1 cellular context compared by ENCODE assay signal in the genomic region with DNA sequence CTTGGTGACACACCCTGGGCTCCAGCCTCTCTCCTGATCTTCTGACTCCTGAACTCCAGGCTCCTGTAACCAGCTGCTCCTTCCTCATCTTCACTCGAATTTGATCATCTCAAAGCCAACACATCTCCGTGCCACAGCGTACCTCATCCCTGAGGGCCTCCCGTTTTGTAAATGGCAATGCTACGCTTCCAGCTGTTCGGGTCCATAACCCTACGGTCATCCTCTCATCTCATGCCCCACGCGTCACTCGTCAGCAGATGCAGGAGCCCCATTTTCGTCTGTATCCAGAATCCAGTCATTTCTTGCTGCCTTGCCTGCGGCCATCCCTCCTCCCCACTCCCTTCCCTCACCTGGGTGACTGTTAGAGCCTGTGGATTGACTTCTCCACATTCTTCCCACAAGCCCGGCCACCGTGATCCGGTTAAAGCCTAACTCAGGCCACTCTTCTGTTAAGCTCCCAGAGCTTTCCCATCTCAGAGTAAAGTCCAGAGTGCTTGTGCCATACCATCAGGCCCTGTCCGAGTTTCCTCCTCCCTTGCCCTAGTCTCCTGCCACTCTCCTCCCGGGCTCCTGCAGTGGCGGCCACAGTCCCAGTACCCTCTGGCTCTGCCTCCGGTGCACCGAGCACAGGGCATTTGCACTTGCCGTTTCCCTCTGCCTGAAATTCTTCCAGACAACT.
TF ChIP-seq lines count a peak whose summit lies in the region.

No MANE protein-coding gene starts in this region.

TF ChIP-seq in HepG2, 621 proteins besides CTCF, POLR2A, EP300 and RAD21 (continued from another document and continues in another):
- TF ChIP-seq, protein P1, sequence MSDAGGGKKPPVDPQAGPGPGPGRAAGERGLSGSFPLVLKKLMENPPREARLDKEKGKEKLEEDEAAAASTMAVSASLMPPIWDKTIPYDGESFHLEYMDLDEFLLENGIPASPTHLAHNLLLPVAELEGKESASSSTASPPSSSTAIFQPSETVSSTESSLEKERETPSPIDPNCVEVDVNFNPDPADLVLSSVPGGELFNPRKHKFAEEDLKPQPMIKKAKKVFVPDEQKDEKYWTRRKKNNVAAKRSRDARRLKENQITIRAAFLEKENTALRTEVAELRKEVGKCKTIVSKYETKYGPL (CRISPR knock-in tag; IDR thresholded peaks at IDR 0.05): no peak
- TF ChIP-seq, protein P2, sequence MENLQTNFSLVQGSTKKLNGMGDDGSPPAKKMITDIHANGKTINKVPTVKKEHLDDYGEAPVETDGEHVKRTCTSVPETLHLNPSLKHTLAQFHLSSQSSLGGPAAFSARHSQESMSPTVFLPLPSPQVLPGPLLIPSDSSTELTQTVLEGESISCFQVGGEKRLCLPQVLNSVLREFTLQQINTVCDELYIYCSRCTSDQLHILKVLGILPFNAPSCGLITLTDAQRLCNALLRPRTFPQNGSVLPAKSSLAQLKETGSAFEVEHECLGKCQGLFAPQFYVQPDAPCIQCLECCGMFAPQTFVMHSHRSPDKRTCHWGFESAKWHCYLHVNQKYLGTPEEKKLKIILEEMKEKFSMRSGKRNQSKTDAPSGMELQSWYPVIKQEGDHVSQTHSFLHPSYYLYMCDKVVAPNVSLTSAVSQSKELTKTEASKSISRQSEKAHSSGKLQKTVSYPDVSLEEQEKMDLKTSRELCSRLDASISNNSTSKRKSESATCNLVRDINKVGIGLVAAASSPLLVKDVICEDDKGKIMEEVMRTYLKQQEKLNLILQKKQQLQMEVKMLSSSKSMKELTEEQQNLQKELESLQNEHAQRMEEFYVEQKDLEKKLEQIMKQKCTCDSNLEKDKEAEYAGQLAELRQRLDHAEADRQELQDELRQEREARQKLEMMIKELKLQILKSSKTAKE (CRISPR knock-in tag; IDR thresholded peaks at IDR 0.05; ENCODE audit: borderline replicate concordance): no peak
- TF ChIP-seq ZNF274 (CRISPR knock-in tag; IDR thresholded peaks at IDR 0.05) (peak; percentile 44; the same call in 1 of the 2 replicates), SP140L (CRISPR knock-in tag; IDR thresholded peaks at IDR 0.05; ENCODE audit: borderline replicate concordance) (no peak), ZNF713 (CRISPR knock-in tag; IDR thresholded peaks at IDR 0.05) (no peak), FOXC1 (CRISPR knock-in tag; IDR thresholded peaks at IDR 0.05; ENCODE audit: borderline replicate concordance) (peak; percentile 8; the same call in 1 of the 2 replicates), ZNF780A (CRISPR knock-in tag; IDR thresholded peaks at IDR 0.05) (no peak), ZSCAN30 (CRISPR knock-in tag; IDR thresholded peaks at IDR 0.05) (no peak), ARNT2 (CRISPR knock-in tag; IDR thresholded peaks at IDR 0.05; ENCODE audit: low read depth) (no peak), DPF2 (CRISPR knock-in tag; IDR thresholded peaks at IDR 0.05; ENCODE audit: borderline replicate concordance, low read depth) (no peak), ZNF263 (CRISPR knock-in tag; IDR thresholded peaks at IDR 0.05) (peak; percentile 77), HDAC6 (IDR thresholded peaks at IDR 0.05; ENCODE audit: low read depth, low read length) (no peak), ZNF121 (CRISPR knock-in tag; IDR thresholded peaks at IDR 0.05) (peak; percentile 60), XRCC5 (optimal IDR thresholded peaks at IDR 0.05; ENCODE audit: low read length) (peak; percentile 32), ZNF605 (CRISPR knock-in tag; IDR thresholded peaks at IDR 0.05) (peak; percentile 49; the same call in 1 of the 2 replicates), SMARCC2 (IDR thresholded peaks at IDR 0.05) (no peak), ZNF12 (CRISPR knock-in tag; IDR thresholded peaks at IDR 0.05) (no peak), TGIF2 (CRISPR knock-in tag; IDR thresholded peaks at IDR 0.05) (no peak), ZNF33A (CRISPR knock-in tag; IDR thresholded peaks at IDR 0.05; ENCODE audit: borderline replicate concordance) (no peak), ZNF674 (CRISPR knock-in tag; IDR thresholded peaks at IDR 0.05; ENCODE audit: low read depth) (no peak), ZNF562 (CRISPR knock-in tag; IDR thresholded peaks at IDR 0.05; ENCODE audit: borderline replicate concordance) (no peak), ZNF567 (CRISPR knock-in tag; IDR thresholded peaks at IDR 0.05; ENCODE audit: borderline replicate concordance) (no peak), ZSCAN31 (CRISPR knock-in tag; IDR thresholded peaks at IDR 0.05; ENCODE audit: low read depth) (no peak), SP2 (CRISPR knock-in tag; IDR thresholded peaks at IDR 0.05) (no peak), THAP8 (CRISPR knock-in tag; IDR thresholded peaks at IDR 0.05; ENCODE audit: borderline replicate concordance) (no peak), NFKB2 (CRISPR knock-in tag; IDR thresholded peaks at IDR 0.05; ENCODE audit: borderline replicate concordance) (no peak), SOX6 (IDR thresholded peaks at IDR 0.05) (no peak), SOX6 (CRISPR knock-in tag; IDR thresholded peaks at IDR 0.05) (peak; percentile 53; the same call in 1 of the 2 replicates), HCFC1 (IDR thresholded peaks at IDR 0.05; ENCODE audit: low read depth, low read length) (no peak), NCOA2 (CRISPR knock-in tag; IDR thresholded peaks at IDR 0.05) (no peak), AGO1 (IDR thresholded peaks at IDR 0.05; ENCODE audit: low read depth, low read length, poor library complexity, severe bottlenecking) (no peak), ZNF614 (CRISPR knock-in tag; IDR thresholded peaks at IDR 0.05; ENCODE audit: borderline replicate concordance) (no peak), ZFYVE20 (CRISPR knock-in tag; IDR thresholded peaks at IDR 0.05; ENCODE audit: borderline replicate concordance, low read depth) (no peak), WIZ (CRISPR knock-in tag; IDR thresholded peaks at IDR 0.05) (no peak), ZBTB38 (CRISPR knock-in tag; IDR thresholded peaks at IDR 0.05) (peak; percentile 34; the same call in 1 of the 2 replicates), ZNF766 (CRISPR knock-in tag; IDR thresholded peaks at IDR 0.05; ENCODE audit: borderline replicate concordance) (no peak), TP53 (CRISPR knock-in tag; conservative IDR thresholded peaks at IDR 0.05) (no peak), ATF5 (CRISPR knock-in tag; IDR thresholded peaks at IDR 0.05; ENCODE audit: low read depth) (no peak), ZNF34 (CRISPR knock-in tag; IDR thresholded peaks at IDR 0.05; ENCODE audit: borderline replicate concordance) (no peak), ZC3H4 (CRISPR knock-in tag; IDR thresholded peaks at IDR 0.05; ENCODE audit: borderline replicate concordance) (no peak)
- TF ChIP-seq, protein P3, sequence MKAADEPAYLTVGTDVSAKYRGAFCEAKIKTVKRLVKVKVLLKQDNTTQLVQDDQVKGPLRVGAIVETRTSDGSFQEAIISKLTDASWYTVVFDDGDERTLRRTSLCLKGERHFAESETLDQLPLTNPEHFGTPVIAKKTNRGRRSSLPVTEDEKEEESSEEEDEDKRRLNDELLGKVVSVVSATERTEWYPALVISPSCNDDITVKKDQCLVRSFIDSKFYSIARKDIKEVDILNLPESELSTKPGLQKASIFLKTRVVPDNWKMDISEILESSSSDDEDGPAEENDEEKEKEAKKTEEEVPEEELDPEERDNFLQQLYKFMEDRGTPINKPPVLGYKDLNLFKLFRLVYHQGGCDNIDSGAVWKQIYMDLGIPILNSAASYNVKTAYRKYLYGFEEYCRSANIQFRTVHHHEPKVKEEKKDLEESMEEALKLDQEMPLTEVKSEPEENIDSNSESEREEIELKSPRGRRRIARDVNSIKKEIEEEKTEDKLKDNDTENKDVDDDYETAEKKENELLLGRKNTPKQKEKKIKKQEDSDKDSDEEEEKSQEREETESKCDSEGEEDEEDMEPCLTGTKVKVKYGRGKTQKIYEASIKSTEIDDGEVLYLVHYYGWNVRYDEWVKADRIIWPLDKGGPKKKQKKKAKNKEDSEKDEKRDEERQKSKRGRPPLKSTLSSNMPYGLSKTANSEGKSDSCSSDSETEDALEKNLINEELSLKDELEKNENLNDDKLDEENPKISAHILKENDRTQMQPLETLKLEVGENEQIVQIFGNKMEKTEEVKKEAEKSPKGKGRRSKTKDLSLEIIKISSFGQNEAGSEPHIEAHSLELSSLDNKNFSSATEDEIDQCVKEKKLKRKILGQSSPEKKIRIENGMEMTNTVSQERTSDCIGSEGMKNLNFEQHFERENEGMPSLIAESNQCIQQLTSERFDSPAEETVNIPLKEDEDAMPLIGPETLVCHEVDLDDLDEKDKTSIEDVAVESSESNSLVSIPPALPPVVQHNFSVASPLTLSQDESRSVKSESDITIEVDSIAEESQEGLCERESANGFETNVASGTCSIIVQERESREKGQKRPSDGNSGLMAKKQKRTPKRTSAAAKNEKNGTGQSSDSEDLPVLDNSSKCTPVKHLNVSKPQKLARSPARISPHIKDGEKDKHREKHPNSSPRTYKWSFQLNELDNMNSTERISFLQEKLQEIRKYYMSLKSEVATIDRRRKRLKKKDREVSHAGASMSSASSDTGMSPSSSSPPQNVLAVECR (CRISPR knock-in tag; IDR thresholded peaks at IDR 0.05; ENCODE audit: borderline replicate concordance): no peak; the same call in 1 of the 2 replicates
- TF ChIP-seq, protein P4, sequence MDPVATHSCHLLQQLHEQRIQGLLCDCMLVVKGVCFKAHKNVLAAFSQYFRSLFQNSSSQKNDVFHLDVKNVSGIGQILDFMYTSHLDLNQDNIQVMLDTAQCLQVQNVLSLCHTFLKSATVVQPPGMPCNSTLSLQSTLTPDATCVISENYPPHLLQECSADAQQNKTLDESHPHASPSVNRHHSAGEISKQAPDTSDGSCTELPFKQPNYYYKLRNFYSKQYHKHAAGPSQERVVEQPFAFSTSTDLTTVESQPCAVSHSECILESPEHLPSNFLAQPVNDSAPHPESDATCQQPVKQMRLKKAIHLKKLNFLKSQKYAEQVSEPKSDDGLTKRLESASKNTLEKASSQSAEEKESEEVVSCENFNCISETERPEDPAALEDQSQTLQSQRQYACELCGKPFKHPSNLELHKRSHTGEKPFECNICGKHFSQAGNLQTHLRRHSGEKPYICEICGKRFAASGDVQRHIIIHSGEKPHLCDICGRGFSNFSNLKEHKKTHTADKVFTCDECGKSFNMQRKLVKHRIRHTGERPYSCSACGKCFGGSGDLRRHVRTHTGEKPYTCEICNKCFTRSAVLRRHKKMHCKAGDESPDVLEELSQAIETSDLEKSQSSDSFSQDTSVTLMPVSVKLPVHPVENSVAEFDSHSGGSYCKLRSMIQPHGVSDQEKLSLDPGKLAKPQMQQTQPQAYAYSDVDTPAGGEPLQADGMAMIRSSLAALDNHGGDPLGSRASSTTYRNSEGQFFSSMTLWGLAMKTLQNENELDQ (CRISPR knock-in tag; IDR thresholded peaks at IDR 0.05; ENCODE audit: borderline replicate concordance): no peak
- TF ChIP-seq, protein P5, sequence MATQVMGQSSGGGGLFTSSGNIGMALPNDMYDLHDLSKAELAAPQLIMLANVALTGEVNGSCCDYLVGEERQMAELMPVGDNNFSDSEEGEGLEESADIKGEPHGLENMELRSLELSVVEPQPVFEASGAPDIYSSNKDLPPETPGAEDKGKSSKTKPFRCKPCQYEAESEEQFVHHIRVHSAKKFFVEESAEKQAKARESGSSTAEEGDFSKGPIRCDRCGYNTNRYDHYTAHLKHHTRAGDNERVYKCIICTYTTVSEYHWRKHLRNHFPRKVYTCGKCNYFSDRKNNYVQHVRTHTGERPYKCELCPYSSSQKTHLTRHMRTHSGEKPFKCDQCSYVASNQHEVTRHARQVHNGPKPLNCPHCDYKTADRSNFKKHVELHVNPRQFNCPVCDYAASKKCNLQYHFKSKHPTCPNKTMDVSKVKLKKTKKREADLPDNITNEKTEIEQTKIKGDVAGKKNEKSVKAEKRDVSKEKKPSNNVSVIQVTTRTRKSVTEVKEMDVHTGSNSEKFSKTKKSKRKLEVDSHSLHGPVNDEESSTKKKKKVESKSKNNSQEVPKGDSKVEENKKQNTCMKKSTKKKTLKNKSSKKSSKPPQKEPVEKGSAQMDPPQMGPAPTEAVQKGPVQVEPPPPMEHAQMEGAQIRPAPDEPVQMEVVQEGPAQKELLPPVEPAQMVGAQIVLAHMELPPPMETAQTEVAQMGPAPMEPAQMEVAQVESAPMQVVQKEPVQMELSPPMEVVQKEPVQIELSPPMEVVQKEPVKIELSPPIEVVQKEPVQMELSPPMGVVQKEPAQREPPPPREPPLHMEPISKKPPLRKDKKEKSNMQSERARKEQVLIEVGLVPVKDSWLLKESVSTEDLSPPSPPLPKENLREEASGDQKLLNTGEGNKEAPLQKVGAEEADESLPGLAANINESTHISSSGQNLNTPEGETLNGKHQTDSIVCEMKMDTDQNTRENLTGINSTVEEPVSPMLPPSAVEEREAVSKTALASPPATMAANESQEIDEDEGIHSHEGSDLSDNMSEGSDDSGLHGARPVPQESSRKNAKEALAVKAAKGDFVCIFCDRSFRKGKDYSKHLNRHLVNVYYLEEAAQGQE (IDR thresholded peaks at IDR 0.05; ENCODE audit: borderline replicate concordance in 1 of 2, low read depth in 1 of 2, low read length in 2 of 2): no peak
- TF ChIP-seq, protein P6, sequence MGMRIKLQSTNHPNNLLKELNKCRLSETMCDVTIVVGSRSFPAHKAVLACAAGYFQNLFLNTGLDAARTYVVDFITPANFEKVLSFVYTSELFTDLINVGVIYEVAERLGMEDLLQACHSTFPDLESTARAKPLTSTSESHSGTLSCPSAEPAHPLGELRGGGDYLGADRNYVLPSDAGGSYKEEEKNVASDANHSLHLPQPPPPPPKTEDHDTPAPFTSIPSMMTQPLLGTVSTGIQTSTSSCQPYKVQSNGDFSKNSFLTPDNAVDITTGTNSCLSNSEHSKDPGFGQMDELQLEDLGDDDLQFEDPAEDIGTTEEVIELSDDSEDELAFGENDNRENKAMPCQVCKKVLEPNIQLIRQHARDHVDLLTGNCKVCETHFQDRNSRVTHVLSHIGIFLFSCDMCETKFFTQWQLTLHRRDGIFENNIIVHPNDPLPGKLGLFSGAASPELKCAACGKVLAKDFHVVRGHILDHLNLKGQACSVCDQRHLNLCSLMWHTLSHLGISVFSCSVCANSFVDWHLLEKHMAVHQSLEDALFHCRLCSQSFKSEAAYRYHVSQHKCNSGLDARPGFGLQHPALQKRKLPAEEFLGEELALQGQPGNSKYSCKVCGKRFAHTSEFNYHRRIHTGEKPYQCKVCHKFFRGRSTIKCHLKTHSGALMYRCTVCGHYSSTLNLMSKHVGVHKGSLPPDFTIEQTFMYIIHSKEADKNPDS (CRISPR knock-in tag; IDR thresholded peaks at IDR 0.05): no peak
- TF ChIP-seq, protein P7, sequence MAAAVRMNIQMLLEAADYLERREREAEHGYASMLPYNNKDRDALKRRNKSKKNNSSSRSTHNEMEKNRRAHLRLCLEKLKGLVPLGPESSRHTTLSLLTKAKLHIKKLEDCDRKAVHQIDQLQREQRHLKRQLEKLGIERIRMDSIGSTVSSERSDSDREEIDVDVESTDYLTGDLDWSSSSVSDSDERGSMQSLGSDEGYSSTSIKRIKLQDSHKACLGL (CRISPR knock-in tag; IDR thresholded peaks at IDR 0.05): no peak
